Comparison of ENCODE assay signal across 30 cellular contexts in genomic region chr11:79402912-79403311, GRCh38. TPM values are rescaled to one million over a fixed set of nuclear protein-coding genes. Genes with fewer than 3 reads are reported as not detected.
DNase-seq lines count a peak whose midpoint lies in the region; ATAC-seq and TF ChIP-seq lines count a peak whose summit lies in the region.
"Had no signal": no experiment of that assay in that cellular context is flagged by ENCODE, and none has a peak within 500 bp of the region (broad histone marks: within the 10 kb centered on the region; RNA-seq: fewer than 3 reads in every experiment).

No MANE protein-coding gene starts in this region.

- no peaks in the 10 kb centered on the region for H3K9me3 Mint-ChIP-seq in memory B cell
- no peaks in the 10 kb centered on the region for H3K9me3 Mint-ChIP-seq in CD8-positive, alpha-beta T cell
- H3K9me3 Mint-ChIP-seq: CD4-positive, alpha-beta T cell had no signal

- H3K4me3 Mint-ChIP-seq in memory B cell: no peak overlapping the region
- no peak overlapping the region for H3K4me3 Mint-ChIP-seq in CD8-positive, alpha-beta T cell
- H3K4me3 Mint-ChIP-seq: B cell; CD14-positive monocyte; CD4-positive, alpha-beta memory T cell; CD4-positive, alpha-beta T cell; CD4-positive, CD25-positive, alpha-beta regulatory T cell; CD8-positive, alpha-beta memory T cell had no signal

- peak overlapping the region; percentile 26 for H3K27ac Mint-ChIP-seq in memory B cell
- H3K27ac Mint-ChIP-seq in CD8-positive, alpha-beta T cell: no peak overlapping the region
- H3K27ac Mint-ChIP-seq: B cell; CD4-positive, alpha-beta memory T cell; CD4-positive, alpha-beta T cell; CD4-positive, CD25-positive, alpha-beta regulatory T cell; CD8-positive, alpha-beta memory T cell had no signal

- H3F3A ChIP-seq in neural cell (ENCODE audit: insufficient read depth, low read length, poor library complexity, severe bottlenecking): peaks cover 2% of the 10 kb centered on the region

- no peaks in the 10 kb centered on the region for H3K9me3 ChIP-seq in neural cell (ENCODE audit: low read length)
- H3K9me3 ChIP-seq in CD8-positive, alpha-beta T cell (ENCODE audit: low read length): no peaks in the 10 kb centered on the region
- H3K9me3 ChIP-seq: A549; BE2C; BLaER1; BLaER1 treated with 17β-estradiol and CSF1 and Interleukin-3, amounts not matched to agents 10 nM and 100 nM; Caco-2 had no signal

- H3K36me3 Mint-ChIP-seq in memory B cell: peaks cover 3% of the 10 kb centered on the region
- no peaks in the 10 kb centered on the region for H3K36me3 Mint-ChIP-seq in CD8-positive, alpha-beta T cell
- H3K36me3 Mint-ChIP-seq: CD14-positive monocyte; CD4-positive, alpha-beta memory T cell; CD4-positive, CD25-positive, alpha-beta regulatory T cell; CD8-positive, alpha-beta memory T cell had no signal

- H3K4me3 ChIP-seq in neural cell (ENCODE audit: low read length): no peak overlapping the region
- no peak overlapping the region for H3K4me3 ChIP-seq in CD8-positive, alpha-beta T cell (ENCODE audit: low read depth, low read length)
- H3K4me3 ChIP-seq: A549; BLaER1; BLaER1 treated with 17β-estradiol and CSF1 and Interleukin-3, amounts not matched to agents 10 nM and 100 nM had no signal

- no peak overlapping the region for H3K9ac ChIP-seq in neural cell (ENCODE audit: low read length)
- H3K9ac ChIP-seq: BLaER1; BLaER1 treated with 17β-estradiol and CSF1 and Interleukin-3, amounts not matched to agents 10 nM and 100 nM had no signal

- no peak for TF ChIP-seq CTCF in neural cell (IDR thresholded peaks at IDR 0.05; ENCODE audit: poor library complexity, severe bottlenecking)
- no peak for TF ChIP-seq CTCF in CD8-positive, alpha-beta T cell (IDR thresholded peaks at IDR 0.05)

- intact Hi-C loops in CD8-positive, alpha-beta T cell (cut with DNase I, micrococcal nuclease): no loop called here

- no peaks in the 10 kb centered on the region for H3K4me1 ChIP-seq in CD8-positive, alpha-beta T cell (ENCODE audit: insufficient read depth, low read length)
- H3K4me1 ChIP-seq: A549, BE2C, Caco-2 had no signal

- peaks cover 4% of the 10 kb centered on the region for H3K27me3 Mint-ChIP-seq in memory B cell
- H3K27me3 Mint-ChIP-seq in CD8-positive, alpha-beta T cell (ENCODE audit: low read depth): no peaks in the 10 kb centered on the region
- H3K27me3 Mint-ChIP-seq: CD4-positive, alpha-beta memory T cell; CD4-positive, CD25-positive, alpha-beta regulatory T cell had no signal

- peaks cover 35% of the 10 kb centered on the region for H3K79me2 ChIP-seq in neural cell (replicated peaks; ENCODE audit: insufficient read depth, low read length)

- H2AFZ ChIP-seq in neural cell (ENCODE audit: low read depth, low read length): no peak overlapping the region

- no peaks in the 10 kb centered on the region for H3K27me3 ChIP-seq in neural cell (ENCODE audit: insufficient read depth, low read depth, low read length)
- H3K27me3 ChIP-seq in CD8-positive, alpha-beta T cell (ENCODE audit: insufficient read depth, low read length): no peaks in the 10 kb centered on the region
- H3K27me3 ChIP-seq: BE2C, BLaER1 had no signal

- CTCF ChIA-PET in CD8-positive, alpha-beta T cell (lab: Charles Lee): no interaction called here

- peak; percentile 91 for TF ChIP-seq EP300 in neural cell (conservative IDR thresholded peaks at IDR 0.05; ENCODE audit: poor library complexity, severe bottlenecking)

- no peaks in the 10 kb centered on the region for H3K9me2 ChIP-seq in neural cell (ENCODE audit: insufficient read depth, low read length)

- no peak for DNase-seq in memory B cell (ENCODE audit: low spot score in 2 of 2)
- DNase-seq in CD8-positive, alpha-beta T cell: no peak
- DNase-seq: 8988T; ACHN; AML-193; BE2C; C1 segment of cervical spinal cord; Caco-2; Calu3; CD4-positive, alpha-beta memory T cell; CD4-positive, alpha-beta T cell; CD4-positive, CD25-positive, alpha-beta regulatory T cell; CD8-positive, alpha-beta memory T cell; COR-L47; DMS 273 treated with DMSO at 0.1 percent for 48 hours; DMS153; DMS53; DMS79; DMS79 treated with DMSO at 0.1 percent for 48 hours; DND-41; EL had no signal

- ATAC-seq in memory B cell (ENCODE audit: low read depth) (no peak), GM21619 (IDR thresholded peaks at IDR 0.05; ENCODE audit: unreplicated experiment) (no peak)
- no peak for ATAC-seq in CD8-positive, alpha-beta T cell
- ATAC-seq: A549 had no signal

- POLR2A ChIA-PET in CD8-positive, alpha-beta T cell (lab: Charles Lee): no interaction called here

- no peaks in the 10 kb centered on the region for H3K36me3 ChIP-seq in neural cell (ENCODE audit: insufficient read depth, low read length)
- no peaks in the 10 kb centered on the region for H3K36me3 ChIP-seq in CD8-positive, alpha-beta T cell (ENCODE audit: insufficient read depth, low read length)
- H3K36me3 ChIP-seq: BE2C had no signal

- peak overlapping the region; percentile 38 for H3K27ac ChIP-seq in neural cell (ENCODE audit: low read length)
- no peak overlapping the region for H3K27ac ChIP-seq in CD8-positive, alpha-beta T cell (ENCODE audit: low read depth, low read length)
- H3K27ac ChIP-seq: 22Rv1; A549; BLaER1; BLaER1 treated with 17β-estradiol and CSF1 and Interleukin-3, amounts not matched to agents 10 nM and 100 nM; C4-2B had no signal

- TF ChIP-seq RAD21 in neural cell (conservative IDR thresholded peaks at IDR 0.05): no peak

- H3K4me1 Mint-ChIP-seq in memory B cell: peaks cover 4% of the 10 kb centered on the region
- no peaks in the 10 kb centered on the region for H3K4me1 Mint-ChIP-seq in CD8-positive, alpha-beta T cell (ENCODE audit: low read depth)
- H3K4me1 Mint-ChIP-seq: CD4-positive, alpha-beta memory T cell; CD4-positive, CD25-positive, alpha-beta regulatory T cell; CD8-positive, alpha-beta memory T cell had no signal

- no peaks in the 10 kb centered on the region for H4K20me1 ChIP-seq in neural cell (ENCODE audit: insufficient read depth)
- H4K20me1 ChIP-seq: BLaER1 treated with 17β-estradiol and CSF1 and Interleukin-3, amounts not matched to agents 10 nM and 100 nM had no signal

- H3K4me2 ChIP-seq in neural cell (ENCODE audit: low read length): no peak overlapping the region
- H3K4me2 ChIP-seq: A549, BLaER1 had no signal

TF ChIP-seq in neural cell, 6 proteins besides CTCF, POLR2A, EP300 and RAD21:
- TF ChIP-seq TAF1 (IDR thresholded peaks at IDR 0.05; ENCODE audit: low read depth) (no peak), REST (IDR thresholded peaks at IDR 0.05; ENCODE audit: borderline replicate concordance) (no peak), MXI1 (conservative IDR thresholded peaks at IDR 0.05; ENCODE audit: poor library complexity, severe bottlenecking) (no peak), SMC3 (conservative IDR thresholded peaks at IDR 0.05; ENCODE audit: poor library complexity) (no peak), POLR2AphosphoS5 (IDR thresholded peaks at IDR 0.05) (no peak), EZH2 (IDR thresholded peaks at IDR 0.05; ENCODE audit: borderline replicate concordance, insufficient read depth, low read length, poor library complexity, severe bottlenecking) (no peak)
TF ChIP-seq in neural cell: peak in this region for 0.

RNA-seq across cellular contexts. Expression of gene TENM4, which starts 37.9 kb away (rescaled TPM):
- polyA plus RNA-seq in neural cell: 16.8 and 24.8 TPM in 2 replicates
- 153 and 170 TPM in 2 replicates for polyA minus RNA-seq in neural cell
- not detected for total RNA-seq in CD8-positive, alpha-beta T cell
- total RNA-seq: Calu3; CD4-positive, CD25-positive, alpha-beta regulatory T cell; CD8-positive, alpha-beta memory T cell had no signal
- polyA plus RNA-seq: CD8-positive, alpha-beta memory T cell had no signal
